Comparison of ENCODE assay signal across 13 cellular contexts in the genomic region with DNA sequence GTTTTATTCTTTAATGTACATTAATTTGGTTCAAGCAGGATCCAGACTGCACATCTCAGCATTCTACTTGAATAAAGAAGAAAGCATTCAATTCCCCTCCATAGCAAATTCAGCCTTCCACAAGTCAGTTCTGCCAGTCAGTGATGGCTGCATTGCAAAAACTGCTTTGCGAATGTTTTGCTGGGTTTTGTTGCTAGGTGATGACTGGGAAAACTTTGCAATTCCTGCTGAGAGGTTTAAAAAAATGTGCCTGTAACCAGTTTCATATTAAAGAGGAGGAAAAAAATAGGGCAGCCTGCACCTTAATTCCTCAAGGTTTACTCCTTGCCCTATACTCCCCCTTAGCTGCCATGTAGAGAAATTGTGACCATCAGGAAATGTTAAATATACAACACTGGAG.
DNase-seq lines count a peak whose midpoint lies in the region; ATAC-seq and TF ChIP-seq lines count a peak whose summit lies in the region.
"Had no signal": no experiment of that assay in that cellular context is flagged by ENCODE, and none has a peak within 500 bp of the region (broad histone marks: within the 10 kb centered on the region; RNA-seq: fewer than 3 reads in every experiment).

No MANE protein-coding gene starts in this region.

- H3K4me3 Mint-ChIP-seq in stimulated activated naive CD8-positive, alpha-beta T cell treated with anti-CD3 and anti-CD28 coated beads, Interleukin-15, amount 100 ng/mL, for 72 hours, result no peak overlapping the region
- H3K4me3 Mint-ChIP-seq in stimulated activated naive B cell treated with anti-CD40 and anti-IgM and Interleukin-4, amounts not matched to agents 10 μg/mL and 1 μg/mL and 100 μg/mL, for 72 hours, result no peak overlapping the region
- H3K4me3 Mint-ChIP-seq: CD4-positive, alpha-beta memory T cell had no signal

- H3K27me3 Mint-ChIP-seq in stimulated activated naive CD8-positive, alpha-beta T cell treated with anti-CD3 and anti-CD28 coated beads, Interleukin-15, amount 100 ng/mL, for 72 hours, result peaks cover 5% of the 10 kb centered on the region
- H3K27me3 Mint-ChIP-seq in stimulated activated naive B cell treated with anti-CD40 and anti-IgM and Interleukin-4, amounts not matched to agents 10 μg/mL and 1 μg/mL and 100 μg/mL, for 72 hours, result no peaks in the 10 kb centered on the region

- H3K27ac ChIP-seq in parathyroid adenoma (no peak overlapping the region), esophagus muscularis mucosa (replicated peaks in 1 of 4) (no peak overlapping the region)

- intact Hi-C loops in esophagus muscularis mucosa (cut with DNase I), result no loop called here

- H3K36me3 ChIP-seq in parathyroid adenoma (ENCODE audit: control insufficient read depth, insufficient read depth, low read length), result no peaks in the 10 kb centered on the region
- H3K36me3 ChIP-seq in esophagus muscularis mucosa, result no peaks in the 10 kb centered on the region

- TF ChIP-seq EP300 in esophagus muscularis mucosa (IDR thresholded peaks at IDR 0.05), result no peak

- H3K79me2 ChIP-seq in parathyroid adenoma, result no peaks in the 10 kb centered on the region

- TF ChIP-seq POLR2A in esophagus muscularis mucosa (IDR thresholded peaks at IDR 0.05; ENCODE audit: low read depth), result no peak

- 25% methylated on average over 1 of the region's 1 CpG for WGBS in esophagus muscularis mucosa

- H3K27me3 ChIP-seq in parathyroid adenoma (ENCODE audit: control insufficient read depth, insufficient read depth, low read length) (no peaks in the 10 kb centered on the region), esophagus muscularis mucosa (no peaks in the 10 kb centered on the region)

- peak overlapping the region; percentile 37 for H3K4me2 ChIP-seq in parathyroid adenoma (ENCODE audit: low read length)

- H3K4me1 ChIP-seq in parathyroid adenoma (peaks cover 4% of the 10 kb centered on the region), esophagus muscularis mucosa (peaks cover 0 to 22% (median 19%) of the 10 kb centered on the region in 4 donors)

- no peak for ATAC-seq in stimulated activated naive CD8-positive, alpha-beta T cell treated with anti-CD3 and anti-CD28 coated beads, Interleukin-15, amount 100 ng/mL, for 72 hours
- ATAC-seq in GM19467 (IDR thresholded peaks at IDR 0.05; ENCODE audit: unreplicated experiment), result no peak
- no peak for ATAC-seq in stimulated activated naive B cell treated with anti-CD40 and anti-IgM and Interleukin-4, amounts not matched to agents 10 μg/mL and 1 μg/mL and 100 μg/mL, for 72 hours (replicated peaks)
- ATAC-seq: mucosa of descending colon had no signal

- DNase-seq in HT-29 (ENCODE audit: low spot score) (peak; percentile 18), NCI-H69 (lab: John Stamatoyannopoulos, UW) (peak; percentile 43), globus pallidus (ENCODE audit: low spot score) (peak; percentile 57), esophagus muscularis mucosa (ENCODE audit: extremely low spot score) (no peak)
- no peak for DNase-seq in stimulated activated naive CD8-positive, alpha-beta T cell treated with anti-CD3 and anti-CD28 coated beads, Interleukin-15, amount 100 ng/mL, for 72 hours
- no peak for DNase-seq in stimulated activated naive B cell treated with anti-CD40 and anti-IgM and Interleukin-4, amounts not matched to agents 10 μg/mL and 1 μg/mL and 100 μg/mL, for 72 hours
- DNase-seq: activated CD8-positive, alpha-beta memory T cell treated with anti-CD3 and anti-CD28 coated beads, Interleukin-2, amount 50 U/mL, for 4 hours; CD4-positive, alpha-beta memory T cell; mucosa of descending colon; NCI-H526 treated with DMSO at 0.1 percent for 48 hours; SHP77 treated with DMSO at 0.1 percent for 48 hours had no signal

- peak overlapping the region; percentile 7 for H2AFZ ChIP-seq in parathyroid adenoma

- H3K9me3 ChIP-seq in parathyroid adenoma (ENCODE audit: control insufficient read depth, low read length), result no peaks in the 10 kb centered on the region
- no peaks in the 10 kb centered on the region for H3K9me3 ChIP-seq in esophagus muscularis mucosa
- H3K9me3 ChIP-seq: mucosa of descending colon had no signal

- no peak for TF ChIP-seq CTCF in parathyroid adenoma (IDR thresholded peaks at IDR 0.05)
- TF ChIP-seq CTCF in esophagus muscularis mucosa (IDR thresholded peaks at IDR 0.05), result no peak

- H3K9me3 Mint-ChIP-seq in stimulated activated naive CD8-positive, alpha-beta T cell treated with anti-CD3 and anti-CD28 coated beads, Interleukin-15, amount 100 ng/mL, for 72 hours, result no peaks in the 10 kb centered on the region
- H3K9me3 Mint-ChIP-seq in stimulated activated naive B cell treated with anti-CD40 and anti-IgM and Interleukin-4, amounts not matched to agents 10 μg/mL and 1 μg/mL and 100 μg/mL, for 72 hours, result no peaks in the 10 kb centered on the region
- H3K9me3 Mint-ChIP-seq: CD4-positive, alpha-beta memory T cell had no signal

- H3K36me3 Mint-ChIP-seq in stimulated activated naive B cell treated with anti-CD40 and anti-IgM and Interleukin-4, amounts not matched to agents 10 μg/mL and 1 μg/mL and 100 μg/mL, for 72 hours, result no peaks in the 10 kb centered on the region
- H3K36me3 Mint-ChIP-seq: CD4-positive, alpha-beta memory T cell had no signal

- no peak overlapping the region for H3K4me3 ChIP-seq in parathyroid adenoma (ENCODE audit: low read depth, low read length)
- H3K4me3 ChIP-seq in esophagus muscularis mucosa, result no peak overlapping the region
- H3K4me3 ChIP-seq: mucosa of descending colon had no signal

- no peaks in the 10 kb centered on the region for H3K4me1 Mint-ChIP-seq in stimulated activated naive CD8-positive, alpha-beta T cell treated with anti-CD3 and anti-CD28 coated beads, Interleukin-15, amount 100 ng/mL, for 72 hours
- H3K4me1 Mint-ChIP-seq in stimulated activated naive B cell treated with anti-CD40 and anti-IgM and Interleukin-4, amounts not matched to agents 10 μg/mL and 1 μg/mL and 100 μg/mL, for 72 hours, result no peaks in the 10 kb centered on the region
- H3K4me1 Mint-ChIP-seq: CD4-positive, alpha-beta memory T cell had no signal

- no peak overlapping the region for H3K9ac ChIP-seq in parathyroid adenoma

- no peak overlapping the region for H3K27ac Mint-ChIP-seq in stimulated activated naive CD8-positive, alpha-beta T cell treated with anti-CD3 and anti-CD28 coated beads, Interleukin-15, amount 100 ng/mL, for 72 hours
- no peak overlapping the region for H3K27ac Mint-ChIP-seq in stimulated activated naive B cell treated with anti-CD40 and anti-IgM and Interleukin-4, amounts not matched to agents 10 μg/mL and 1 μg/mL and 100 μg/mL, for 72 hours
- H3K27ac Mint-ChIP-seq: CD4-positive, alpha-beta memory T cell had no signal

Comparison
In these comparisons a context has a peak if more than half of its experiments do, and no peak if none do; other contexts are left out.
1. DNase-seq: peak in HT-29 (single experiment), NCI-H69 (single experiment) and globus pallidus (single experiment); none in stimulated activated naive CD8-positive, alpha-beta T cell treated with anti-CD3 and anti-CD28 coated beads, Interleukin-15, amount 100 ng/mL, for 72 hours (0 of 2), esophagus muscularis mucosa (single experiment) and stimulated activated naive B cell treated with anti-CD40 and anti-IgM and Interleukin-4, amounts not matched to agents 10 μg/mL and 1 μg/mL and 100 μg/mL, for 72 hours (single experiment).